14 cellular contexts compared by ENCODE assay signal in genomic region chr5:136769093-136769492, GRCh38.
"Had no signal": no experiment of that assay in that cellular context is flagged by ENCODE, and none has a peak within 500 bp of the region (broad histone marks: within the 10 kb centered on the region; RNA-seq: fewer than 3 reads in every experiment).

No MANE protein-coding gene starts in this region.

- H3K9me3 ChIP-seq: ascending aorta, esophagus muscularis mucosa, testis had no signal

- H3K36me3 ChIP-seq: ascending aorta, esophagus muscularis mucosa had no signal

- DNase-seq: activated CD4-positive, alpha-beta T cell treated with anti-CD3 and anti-CD28 coated beads for 36 hours; activated CD8-positive, alpha-beta memory T cell treated with anti-CD3 and anti-CD28 coated beads, Interleukin-2, amount 50 U/mL, for 48 hours; activated CD8-positive, alpha-beta T cell treated with anti-CD3 and anti-CD28 coated beads, Interleukin-2, amount 10 ng/mL, durations not matched to agents 7 days and 5 days; activated naive CD4-positive, alpha-beta T cell; activated naive CD8-positive, alpha-beta T cell treated with anti-CD3 and anti-CD28 coated beads, Interleukin-2, amount 50 U/mL, for 24 hours; mammary epithelial cell; stimulated activated CD4-positive, alpha-beta T cell treated with anti-CD3 and anti-CD28 coated beads, Interleukin-4, amount 100 ng/mL, for 1 hour; stimulated activated CD8-positive, alpha-beta memory T cell treated with anti-CD3 and anti-CD28 coated beads, Interleukin-4, amount 100 ng/mL, for 48 hours; T-helper 9 cell; testis had no signal

- H3K4me1 ChIP-seq: ascending aorta, esophagus muscularis mucosa, testis had no signal

- H3K27me3 ChIP-seq: ascending aorta, testis had no signal

- H3K27ac ChIP-seq: ascending aorta, esophagus muscularis mucosa, testis had no signal

- FAIRE-seq: bronchial epithelial cell, islet of Langerhans had no signal

- ATAC-seq: activated CD4-positive, alpha-beta T cell treated with anti-CD3 and anti-CD28 coated beads for 36 hours; activated CD8-positive, alpha-beta T cell treated with anti-CD3 and anti-CD28 coated beads, Interleukin-2, amount 10 ng/mL, durations not matched to agents 7 days and 5 days; activated naive CD8-positive, alpha-beta T cell treated with anti-CD3 and anti-CD28 coated beads, Interleukin-2, amount 50 U/mL, for 24 hours had no signal

- H3K4me3 ChIP-seq: ascending aorta, esophagus muscularis mucosa, testis had no signal
